ENCODE assay signal across 3 cellular contexts in the genomic region with DNA sequence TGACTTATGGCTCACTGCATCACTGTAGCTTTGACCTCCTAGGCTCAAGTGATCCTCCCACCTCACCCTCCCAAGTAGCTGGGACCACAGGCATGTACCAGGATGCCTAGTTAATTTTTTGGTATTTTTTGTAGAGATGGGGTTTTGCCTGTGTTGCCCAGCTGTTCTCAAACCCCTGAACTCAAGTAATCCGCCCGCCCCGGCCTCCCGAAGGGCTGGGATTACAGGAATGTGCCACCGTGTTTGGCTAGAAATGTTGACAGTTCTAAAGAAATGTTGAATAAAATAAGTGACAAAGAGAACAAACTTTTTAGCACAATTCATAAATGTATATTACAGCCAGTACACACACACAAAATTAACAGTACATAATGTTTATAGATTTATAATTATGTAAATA.
"Had no signal": no experiment of that assay in that cellular context is flagged by ENCODE, and none has a peak within 500 bp of the region (broad histone marks: within the 10 kb centered on the region; RNA-seq: fewer than 3 reads in every experiment).

No MANE protein-coding gene starts in this region.

- H3K4me3 ChIP-seq: GM12878 had no signal

- DNase-seq: GDM1, GF-D8 had no signal
